In genomic region chr12:541676-542289, GRCh38 we compare ENCODE assay signal across 10 cellular contexts.
DNase-seq lines count a peak whose midpoint lies in the region; ATAC-seq and TF ChIP-seq lines count a peak whose summit lies in the region.
"Had no signal": no experiment of that assay in that cellular context is flagged by ENCODE, and none has a peak within 500 bp of the region (broad histone marks: within the 10 kb centered on the region; RNA-seq: fewer than 3 reads in every experiment).

No MANE protein-coding gene starts in this region.

- H3K9ac ChIP-seq in parathyroid adenoma = no peak overlapping the region

- H3K36me3 Mint-ChIP-seq in CD14-positive monocyte = no peaks in the 10 kb centered on the region

- H3K4me3 Mint-ChIP-seq in CD14-positive monocyte = no peak overlapping the region

- peaks cover 8 to 42% (median 17%) of the 10 kb centered on the region in 3 donors for H3K27me3 Mint-ChIP-seq in CD14-positive monocyte (ENCODE audit: low read depth in 3 of 3)

- H3K79me2 ChIP-seq in parathyroid adenoma = no peaks in the 10 kb centered on the region

- H3K27ac Mint-ChIP-seq in CD14-positive monocyte = peak overlapping the region in 1 of 7 donors; percentile 18

- H3K4me2 ChIP-seq in parathyroid adenoma (ENCODE audit: low read length) = no peak overlapping the region

- DNase-seq in COLO829 (ENCODE audit: low spot score) (peak; percentile 97), SJCRH30 (peak; percentile 92 to 95), heart right ventricle (no peak), CD14-positive monocyte (ENCODE audit: low spot score) (no peak), GDM1 (lab: John Stamatoyannopoulos, UW) (no peak), putamen (ENCODE audit: low spot score) (no peak), mesenteric fat pad (ENCODE audit: low spot score) (no peak)
- DNase-seq: DMS79 had no signal

- H2AFZ ChIP-seq in parathyroid adenoma = peak overlapping the region; percentile 17

- peaks cover 22% of the 10 kb centered on the region for H3K4me1 Mint-ChIP-seq in CD14-positive monocyte

- ATAC-seq in heart right ventricle = peak in 6 of 8 donors; percentile 5 to 42 (median 38)
- ATAC-seq: GM12878 had no signal

- H3K27me3 ChIP-seq in SJCRH30 (no peaks in the 10 kb centered on the region), heart right ventricle (peaks cover 0 to 7% (median 6%) of the 10 kb centered on the region in 7 donors), parathyroid adenoma (ENCODE audit: control insufficient read depth, insufficient read depth, low read length) (no peaks in the 10 kb centered on the region)

- TF ChIP-seq CTCF in heart right ventricle (IDR thresholded peaks at IDR 0.05) (no peak), parathyroid adenoma (IDR thresholded peaks at IDR 0.05) (no peak), CD14-positive monocyte (IDR thresholded peaks at IDR 0.05) (no peak)

- WGBS in heart right ventricle, 2 donors = 32 to 58% methylated on average over 8 of the region's 8 CpGs

- H3K36me3 ChIP-seq in SJCRH30 (peaks cover 5% of the 10 kb centered on the region), heart right ventricle (peaks cover 0 to 10% (median 0%) of the 10 kb centered on the region in 9 donors), parathyroid adenoma (ENCODE audit: control insufficient read depth, insufficient read depth, low read length) (no peaks in the 10 kb centered on the region)

- no peaks in the 10 kb centered on the region; the same call in 1 of the 2 replicates for H3K9me3 ChIP-seq in SJCRH30 (replicated peaks)
- no peaks in the 10 kb centered on the region for H3K9me3 ChIP-seq in heart right ventricle
- H3K9me3 ChIP-seq in parathyroid adenoma (ENCODE audit: control insufficient read depth, low read length) = no peaks in the 10 kb centered on the region

- peaks cover 0 to 2% (median 0%) of the 10 kb centered on the region in 7 donors for H3K9me3 Mint-ChIP-seq in CD14-positive monocyte

- peak overlapping the region; percentile 98 for H3K27ac ChIP-seq in SJCRH30
- peak overlapping the region in 7 of 10 donors; percentile 14 to 68 (median 30) for H3K27ac ChIP-seq in heart right ventricle
- H3K27ac ChIP-seq in parathyroid adenoma = no peak overlapping the region

- H3K4me1 ChIP-seq in SJCRH30 = peaks cover 33% of the 10 kb centered on the region
- peaks cover 7 to 46% (median 27%) of the 10 kb centered on the region in 9 donors for H3K4me1 ChIP-seq in heart right ventricle
- peaks cover 15% of the 10 kb centered on the region for H3K4me1 ChIP-seq in parathyroid adenoma

- intact Hi-C loops in heart right ventricle (cut with DNase I) (no loop called here), CD14-positive monocyte (cut with micrococcal nuclease) (no loop called here)

- H3K4me3 ChIP-seq in SJCRH30 (peak overlapping the region; percentile 11; the same call in 1 of the 2 replicates), heart right ventricle (no peak overlapping the region), parathyroid adenoma (ENCODE audit: low read depth, low read length) (no peak overlapping the region)
- H3K4me3 ChIP-seq: GM12878 had no signal

Comparison
In these comparisons a context has a peak if more than half of its experiments do, and no peak if none do; other contexts are left out.
1. DNase-seq: peak in COLO829 (single experiment) and SJCRH30 (2 of 2); none in heart right ventricle (0 of 2), CD14-positive monocyte (single experiment), GDM1 (single experiment), putamen (single experiment) and mesenteric fat pad (single experiment).